ENCODE assay signal across 32 cellular contexts in genomic region chr14:87230726-87231125, GRCh38.
"Had no signal": no experiment of that assay in that cellular context is flagged by ENCODE, and none has a peak within 500 bp of the region (broad histone marks: within the 10 kb centered on the region; RNA-seq: fewer than 3 reads in every experiment).

No MANE protein-coding gene starts in this region.

- H3K27ac Mint-ChIP-seq: activated B cell treated with CpG ODN at 0.5 μM for 24 hours; activated CD4-positive, alpha-beta memory T cell treated with anti-CD3 and anti-CD28 coated beads for 36 hours; activated CD4-positive, alpha-beta T cell treated with anti-CD3 and anti-CD28 coated beads, Interleukin-2, amount 10 ng/mL, durations not matched to agents 24 days and 14 days; activated CD8-positive, alpha-beta T cell treated with anti-CD3 and anti-CD28 coated beads for 36 hours; activated naive CD4-positive, alpha-beta T cell treated with anti-CD3 and anti-CD28 coated beads, Interleukin-2, amount 10 ng/mL, durations not matched to agents 7 days and 5 days; activated naive CD4-positive, alpha-beta T cell treated with anti-CD3 and anti-CD28 coated beads, Interleukin-2, amount 50 U/mL, for 24 hours; activated naive CD8-positive, alpha-beta T cell; activated naive CD8-positive, alpha-beta T cell treated with anti-CD3 and anti-CD28 coated beads, Interleukin-2, amount 10 ng/mL, durations not matched to agents 7 days and 5 days; activated naive CD8-positive, alpha-beta T cell treated with anti-CD3 and anti-CD28 coated beads, Interleukin-2, amount 50 U/mL, for 24 hours; activated T-cell treated with anti-CD3 and anti-CD28 coated beads, Interleukin-2, amount 50 U/mL, for 24 hours; activated T-helper 2 cell treated with anti-CD3 and anti-CD28 coated beads, Interferon-gamma antibody, Interleukin-2, Interleukin-4, amounts not matched to agents 10 μg/mL and 5 μg/mL and 100 μg/mL, durations not matched to agents 14 hours and 24 hours and 36 hours; brain; T-helper 1 cell treated with Interleukin-12 subunit alpha and Interleukin-12 subunit beta and Interleukin-4 antibody, amounts not matched to agents 30 μg/mL and 1 μg/mL, for 36 hours; T-helper 2 cell treated with Interferon-gamma antibody and Interleukin-4, amounts not matched to agents 5 μg/mL and 100 μg/mL, for 36 hours had no signal

- H3K4me1 ChIP-seq: ascending aorta had no signal

- H3K36me3 Mint-ChIP-seq: activated CD4-positive, alpha-beta memory T cell treated with anti-CD3 and anti-CD28 coated beads for 36 hours; activated naive CD4-positive, alpha-beta T cell treated with anti-CD3 and anti-CD28 coated beads, Interleukin-2, amount 10 ng/mL, durations not matched to agents 7 days and 5 days; activated naive CD4-positive, alpha-beta T cell treated with anti-CD3 and anti-CD28 coated beads, Interleukin-2, amount 50 U/mL, for 24 hours; activated naive CD8-positive, alpha-beta T cell; activated naive CD8-positive, alpha-beta T cell treated with anti-CD3 and anti-CD28 coated beads, Interleukin-2, amount 10 ng/mL, durations not matched to agents 7 days and 5 days; brain had no signal

- DNase-seq: activated B cell treated with CpG ODN at 0.5 μM for 24 hours; activated CD4-positive, alpha-beta memory T cell treated with anti-CD3 and anti-CD28 coated beads for 36 hours; activated CD4-positive, alpha-beta T cell treated with anti-CD3 and anti-CD28 coated beads for 4 hours; activated CD4-positive, alpha-beta T cell treated with anti-CD3 and anti-CD28 coated beads, Interleukin-2, amount 10 ng/mL, durations not matched to agents 24 days and 14 days; activated CD4-positive, alpha-beta T cell treated with anti-CD3 and anti-CD28 coated beads, Interleukin-2, amount 50 U/mL, for 1 hour; activated CD4-positive, alpha-beta T cell treated with anti-CD3 and anti-CD28 coated beads, Interleukin-2, amount 50 U/mL, for 4 hours; activated CD4-positive, CD25-positive, alpha-beta regulatory T cell treated with anti-CD3 and anti-CD28 coated beads, Interleukin-2, amount 50 U/mL, for 72 hours; activated CD8-positive, alpha-beta memory T cell treated with anti-CD3 and anti-CD28 coated beads, Interleukin-2, amount 50 U/mL, for 48 hours; activated CD8-positive, alpha-beta T cell treated with anti-CD3 and anti-CD28 coated beads for 36 hours; activated effector memory CD4-positive, alpha-beta T cell treated with Interleukin-2 at 50 U/mL for 16 hours; activated gamma-delta T cell; activated naive CD4-positive, alpha-beta T cell treated with anti-CD3 and anti-CD28 coated beads, Interleukin-2, amount 10 ng/mL, durations not matched to agents 7 days and 5 days; activated naive CD4-positive, alpha-beta T cell treated with Interleukin-2 at 50 U/mL for 16 hours; activated naive CD8-positive, alpha-beta T cell treated with anti-CD3 and anti-CD28 coated beads, Interleukin-2, amount 10 ng/mL, durations not matched to agents 7 days and 5 days; activated naive CD8-positive, alpha-beta T cell treated with anti-CD3 and anti-CD28 coated beads, Interleukin-2, amount 50 U/mL, for 24 hours; activated T-cell treated with anti-CD3 and anti-CD28 coated beads, Interleukin-2, amount 50 U/mL, for 24 hours; activated T-cell treated with anti-CD3 and anti-CD28 coated beads, Interleukin-2, amount 50 U/mL, for 48 hours; amygdala; anterior cingulate cortex; central memory CD4-positive, alpha-beta T cell; T-helper 1 cell; T-helper 2 cell; T-helper 9 cell had no signal

- H3K27ac ChIP-seq: ascending aorta, cardiac muscle cell, VCaP had no signal

- H3K9me3 ChIP-seq: ascending aorta had no signal

- H3K4me1 Mint-ChIP-seq: activated B cell treated with CpG ODN at 0.5 μM for 24 hours; activated CD4-positive, alpha-beta T cell treated with anti-CD3 and anti-CD28 coated beads, Interleukin-2, amount 10 ng/mL, durations not matched to agents 24 days and 14 days; activated naive CD4-positive, alpha-beta T cell treated with anti-CD3 and anti-CD28 coated beads, Interleukin-2, amount 10 ng/mL, durations not matched to agents 7 days and 5 days; activated naive CD4-positive, alpha-beta T cell treated with anti-CD3 and anti-CD28 coated beads, Interleukin-2, amount 50 U/mL, for 24 hours; activated naive CD8-positive, alpha-beta T cell treated with anti-CD3 and anti-CD28 coated beads, Interleukin-2, amount 10 ng/mL, durations not matched to agents 7 days and 5 days; activated naive CD8-positive, alpha-beta T cell treated with anti-CD3 and anti-CD28 coated beads, Interleukin-2, amount 50 U/mL, for 24 hours; brain had no signal

- H3K27me3 Mint-ChIP-seq: activated B cell treated with CpG ODN at 0.5 μM for 24 hours; activated CD4-positive, alpha-beta memory T cell treated with anti-CD3 and anti-CD28 coated beads for 36 hours; activated CD4-positive, alpha-beta T cell treated with anti-CD3 and anti-CD28 coated beads, Interleukin-2, amount 10 ng/mL, durations not matched to agents 24 days and 14 days; activated CD8-positive, alpha-beta T cell treated with anti-CD3 and anti-CD28 coated beads for 36 hours; activated naive CD4-positive, alpha-beta T cell treated with anti-CD3 and anti-CD28 coated beads, Interleukin-2, amount 10 ng/mL, durations not matched to agents 7 days and 5 days; activated naive CD4-positive, alpha-beta T cell treated with anti-CD3 and anti-CD28 coated beads, Interleukin-2, amount 50 U/mL, for 24 hours; activated naive CD8-positive, alpha-beta T cell; activated naive CD8-positive, alpha-beta T cell treated with anti-CD3 and anti-CD28 coated beads, Interleukin-2, amount 10 ng/mL, durations not matched to agents 7 days and 5 days; activated naive CD8-positive, alpha-beta T cell treated with anti-CD3 and anti-CD28 coated beads, Interleukin-2, amount 50 U/mL, for 24 hours; activated T-cell treated with anti-CD3 and anti-CD28 coated beads, Interleukin-2, amount 50 U/mL, for 24 hours had no signal

- H3K36me3 ChIP-seq: ascending aorta, cardiac muscle cell had no signal

- ATAC-seq: activated CD8-positive, alpha-beta T cell treated with anti-CD3 and anti-CD28 coated beads for 36 hours; activated naive CD8-positive, alpha-beta T cell treated with anti-CD3 and anti-CD28 coated beads, Interleukin-2, amount 50 U/mL, for 24 hours had no signal

- H3K4me3 ChIP-seq: ascending aorta, cardiac muscle cell had no signal

- H3K27me3 ChIP-seq: ascending aorta, cardiac muscle cell had no signal

- H3K4me3 Mint-ChIP-seq: activated B cell treated with CpG ODN at 0.5 μM for 24 hours; activated CD4-positive, alpha-beta memory T cell treated with anti-CD3 and anti-CD28 coated beads for 36 hours; activated CD4-positive, alpha-beta T cell treated with anti-CD3 and anti-CD28 coated beads, Interleukin-2, amount 10 ng/mL, durations not matched to agents 24 days and 14 days; activated CD8-positive, alpha-beta T cell treated with anti-CD3 and anti-CD28 coated beads for 36 hours; activated naive CD4-positive, alpha-beta T cell treated with anti-CD3 and anti-CD28 coated beads, Interleukin-2, amount 10 ng/mL, durations not matched to agents 7 days and 5 days; activated naive CD4-positive, alpha-beta T cell treated with anti-CD3 and anti-CD28 coated beads, Interleukin-2, amount 50 U/mL, for 24 hours; activated naive CD8-positive, alpha-beta T cell; activated naive CD8-positive, alpha-beta T cell treated with anti-CD3 and anti-CD28 coated beads, Interleukin-2, amount 10 ng/mL, durations not matched to agents 7 days and 5 days; activated naive CD8-positive, alpha-beta T cell treated with anti-CD3 and anti-CD28 coated beads, Interleukin-2, amount 50 U/mL, for 24 hours; activated T-cell treated with anti-CD3 and anti-CD28 coated beads, Interleukin-2, amount 50 U/mL, for 24 hours; brain; T-helper 1 cell treated with Interleukin-12 subunit alpha and Interleukin-12 subunit beta and Interleukin-4 antibody, amounts not matched to agents 30 μg/mL and 1 μg/mL, for 36 hours; T-helper 2 cell treated with Interferon-gamma antibody and Interleukin-4, amounts not matched to agents 5 μg/mL and 100 μg/mL, for 36 hours had no signal
